ENCODE assay signal across 10 cellular contexts in genomic region chr1:32925360-32926142, GRCh38. TPM values are rescaled to one million over a fixed set of nuclear protein-coding genes. Genes with fewer than 3 reads are reported as not detected.
DNase-seq lines count a peak whose midpoint lies in the region; ATAC-seq, FAIRE-seq and TF ChIP-seq lines count a peak whose summit lies in the region.
"Had no signal": no experiment of that assay in that cellular context is flagged by ENCODE, and none has a peak within 500 bp of the region (broad histone marks: within the 10 kb centered on the region; RNA-seq: fewer than 3 reads in every experiment).

No MANE protein-coding gene starts in this region.

- DNase-seq in activated CD4-positive, alpha-beta T cell treated with anti-CD3 and anti-CD28 coated beads, Interleukin-2, amount 50 U/mL, for 1 hour, result peak; percentile 9
- DNase-seq in heart right ventricle, result no peak
- no peak for DNase-seq in HTR-8/SVneo (ENCODE audit: insufficient read length, low spot score)
- no peak for DNase-seq in NCI-H187 (lab: John Stamatoyannopoulos, UW)
- DNase-seq in H54 (ENCODE audit: insufficient read length, low spot score), result no peak
- DNase-seq in EL, result no peak
- DNase-seq: NCI-H2029 treated with DMSO at 0.1 percent for 48 hours had no signal

- H3K9ac ChIP-seq in rectal smooth muscle tissue (ENCODE audit: low read length), result no peak overlapping the region

- no peak overlapping the region for H3K4me3 ChIP-seq in HEK293 (ENCODE audit: low read depth, low read length)
- peak overlapping the region in 5 of 10 donors; percentile 5 to 27 (median 9) for H3K4me3 ChIP-seq in heart right ventricle
- peak overlapping the region; percentile 29 for H3K4me3 ChIP-seq in rectal smooth muscle tissue (ENCODE audit: low read length)

- H3K27ac ChIP-seq in HEK293 (ENCODE audit: extremely low read depth, low read depth, low read length) (no peak overlapping the region), heart right ventricle (no peak overlapping the region), rectal smooth muscle tissue (ENCODE audit: low read depth, low read length) (no peak overlapping the region)

- H3K27me3 ChIP-seq in heart right ventricle (peaks cover 0 to 49% (median 17%) of the 10 kb centered on the region in 7 donors), rectal smooth muscle tissue (ENCODE audit: control insufficient read depth, insufficient read depth, low read length) (peaks cover 2% of the 10 kb centered on the region)

- no peaks in the 10 kb centered on the region for H3K9me3 ChIP-seq in HEK293 (ENCODE audit: control insufficient read depth, insufficient read depth, low read depth, low read length)
- no peaks in the 10 kb centered on the region for H3K9me3 ChIP-seq in heart right ventricle

- H3K36me3 ChIP-seq in HEK293 (ENCODE audit: control insufficient read depth in 2 of 2, insufficient read depth in 1 of 2, low read length in 2 of 2) (no peaks in the 10 kb centered on the region), heart right ventricle (no peaks in the 10 kb centered on the region), rectal smooth muscle tissue (ENCODE audit: control insufficient read depth, insufficient read depth, low read length) (no peaks in the 10 kb centered on the region)

- WGBS in heart right ventricle, 2 donors, result 15 to 30% methylated on average over 24 of the region's 24 CpGs

- CTCF ChIA-PET in HEK293 (lab: Yijun Ruan, JAX), result interaction anchor here (0.6 kb wide), 1 partner anchor 17 kb away, joined by 3 read pairs; no protein-coding TSS in a partner anchor

- TF ChIP-seq CTCF in HEK293 (tag by site-specific recombination; IDR thresholded peaks at IDR 0.05) (no peak), heart right ventricle (IDR thresholded peaks at IDR 0.05) (no peak)

- H3K4me1 ChIP-seq in HEK293 (ENCODE audit: control insufficient read depth, insufficient read depth, low read length) (no peaks in the 10 kb centered on the region), heart right ventricle (peaks cover 3 to 25% (median 19%) of the 10 kb centered on the region in 9 donors), rectal smooth muscle tissue (ENCODE audit: control insufficient read depth, insufficient read depth, low read length) (no peaks in the 10 kb centered on the region)

- POLR2A ChIA-PET in HEK293 (lab: Yijun Ruan, JAX), result interaction anchor here (0.7 kb wide), 1 partner anchor 201 kb away, joined by 7 read pairs; no protein-coding TSS in a partner anchor

- FAIRE-seq in HTR-8/SVneo (lab: Jason Lieb, UNC), result no peak
- no peak for FAIRE-seq in H54 (lab: Jason Lieb, UNC)
- FAIRE-seq: GM19239 had no signal

- ATAC-seq in heart right ventricle, result peak; percentile 12 to 67 (median 58)

- TF ChIP-seq POLR2A in H54 (IDR thresholded peaks at IDR 0.05; ENCODE audit: low read depth, low read length), result no peak

- intact Hi-C loops in heart right ventricle (cut with DNase I), result no loop called here

TF ChIP-seq in HEK293, 187 proteins besides CTCF, POLR2A, EP300 and RAD21 (continues in another document):
- TF ChIP-seq ZNF366 (tag by site-specific recombination; conservative IDR thresholded peaks at IDR 0.05) (peak; percentile 41; the same call in 1 of the 2 replicates), ZNF830 (tag by site-specific recombination; IDR thresholded peaks at IDR 0.05; ENCODE audit: low read depth) (no peak), ZNF341 (tag by site-specific recombination; IDR thresholded peaks at IDR 0.05; ENCODE audit: low read depth) (peak; percentile 68), ZSCAN16 (tag by site-specific recombination; IDR thresholded peaks at IDR 0.05) (no peak), ZNF843 (tag by site-specific recombination; IDR thresholded peaks at IDR 0.05) (no peak), ZBTB10 (tag by site-specific recombination; IDR thresholded peaks at IDR 0.05) (no peak), ZBTB17 (tag by site-specific recombination; IDR thresholded peaks at IDR 0.05) (no peak), ZBTB6 (tag by site-specific recombination; IDR thresholded peaks at IDR 0.05) (no peak), ZNF596 (tag by site-specific recombination; IDR thresholded peaks at IDR 0.05) (peak; percentile 98), BCL11A (tag by site-specific recombination; IDR thresholded peaks at IDR 0.05; ENCODE audit: low read depth) (no peak)
- TF ChIP-seq, protein P1, sequence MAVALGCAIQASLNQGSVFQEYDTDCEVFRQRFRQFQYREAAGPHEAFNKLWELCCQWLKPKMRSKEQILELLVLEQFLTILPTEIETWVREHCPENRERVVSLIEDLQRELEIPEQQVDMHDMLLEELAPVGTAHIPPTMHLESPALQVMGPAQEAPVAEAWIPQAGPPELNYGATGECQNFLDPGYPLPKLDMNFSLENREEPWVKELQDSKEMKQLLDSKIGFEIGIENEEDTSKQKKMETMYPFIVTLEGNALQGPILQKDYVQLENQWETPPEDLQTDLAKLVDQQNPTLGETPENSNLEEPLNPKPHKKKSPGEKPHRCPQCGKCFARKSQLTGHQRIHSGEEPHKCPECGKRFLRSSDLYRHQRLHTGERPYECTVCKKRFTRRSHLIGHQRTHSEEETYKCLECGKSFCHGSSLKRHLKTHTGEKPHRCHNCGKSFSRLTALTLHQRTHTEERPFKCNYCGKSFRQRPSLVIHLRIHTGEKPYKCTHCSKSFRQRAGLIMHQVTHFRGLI (tag by site-specific recombination; IDR thresholded peaks at IDR 0.05), result peak; percentile 99
- TF ChIP-seq, protein P2, sequence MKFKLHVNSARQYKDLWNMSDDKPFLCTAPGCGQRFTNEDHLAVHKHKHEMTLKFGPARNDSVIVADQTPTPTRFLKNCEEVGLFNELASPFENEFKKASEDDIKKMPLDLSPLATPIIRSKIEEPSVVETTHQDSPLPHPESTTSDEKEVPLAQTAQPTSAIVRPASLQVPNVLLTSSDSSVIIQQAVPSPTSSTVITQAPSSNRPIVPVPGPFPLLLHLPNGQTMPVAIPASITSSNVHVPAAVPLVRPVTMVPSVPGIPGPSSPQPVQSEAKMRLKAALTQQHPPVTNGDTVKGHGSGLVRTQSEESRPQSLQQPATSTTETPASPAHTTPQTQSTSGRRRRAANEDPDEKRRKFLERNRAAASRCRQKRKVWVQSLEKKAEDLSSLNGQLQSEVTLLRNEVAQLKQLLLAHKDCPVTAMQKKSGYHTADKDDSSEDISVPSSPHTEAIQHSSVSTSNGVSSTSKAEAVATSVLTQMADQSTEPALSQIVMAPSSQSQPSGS (tag by site-specific recombination; IDR thresholded peaks at IDR 0.05; ENCODE audit: low read depth), result peak; percentile 3; the same call in 1 of the 2 replicates
- TF ChIP-seq, protein P3, sequence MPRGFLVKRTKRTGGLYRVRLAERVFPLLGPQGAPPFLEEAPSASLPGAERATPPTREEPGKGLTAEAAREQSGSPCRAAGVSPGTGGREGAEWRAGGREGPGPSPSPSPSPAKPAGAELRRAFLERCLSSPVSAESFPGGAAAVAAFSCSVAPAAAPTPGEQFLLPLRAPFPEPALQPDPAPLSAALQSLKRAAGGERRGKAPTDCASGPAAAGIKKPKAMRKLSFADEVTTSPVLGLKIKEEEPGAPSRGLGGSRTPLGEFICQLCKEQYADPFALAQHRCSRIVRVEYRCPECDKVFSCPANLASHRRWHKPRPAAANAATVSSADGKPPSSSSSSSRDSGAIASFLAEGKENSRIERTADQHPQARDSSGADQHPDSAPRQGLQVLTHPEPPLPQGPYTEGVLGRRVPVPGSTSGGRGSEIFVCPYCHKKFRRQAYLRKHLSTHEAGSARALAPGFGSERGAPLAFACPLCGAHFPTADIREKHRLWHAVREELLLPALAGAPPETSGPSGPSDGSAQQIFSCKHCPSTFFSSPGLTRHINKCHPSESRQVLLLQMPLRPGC (tag by site-specific recombination; IDR thresholded peaks at IDR 0.05), result no peak

RNA-seq across cellular contexts. Expression of gene TMEM54, which starts 24.4 kb away (rescaled TPM):
- total RNA-seq in heart right ventricle, result 10 to 100 TPM in 7 of 10 donors, 1 to 10 TPM in 3; 4.5 to 22.5 (median 10.8) TPM
- polyA plus RNA-seq in heart right ventricle, result 10 to 100 TPM in 1 of 2 donors, 1 to 10 TPM in 1; 8.4 to 18.2 TPM

RNA-seq across cellular contexts. Expression of gene RNF19B, which starts 39.1 kb away (rescaled TPM):
- 10 to 100 TPM; 10.2 to 36.9 (median 13.8) TPM for total RNA-seq in heart right ventricle
- 1 to 10 TPM; 1.1 to 7.0 TPM for polyA plus RNA-seq in heart right ventricle

RNA-seq across cellular contexts. Expression of gene HPCA, which starts 39.3 kb away (rescaled TPM):
- not detected for total RNA-seq in heart right ventricle
- polyA plus RNA-seq in heart right ventricle, result not detected

RNA-seq across cellular contexts. Expression of gene FNDC5, which starts 54.8 kb away (rescaled TPM):
- total RNA-seq in heart right ventricle, result 100 to 1,000 TPM in 2 of 10 donors, 10 to 100 TPM in 8; 44.7 to 130 (median 73.5) TPM
- polyA plus RNA-seq in heart right ventricle, result 10 to 100 TPM; 12.4 to 75.1 TPM
